ENCODE assay signal across 8 cellular contexts in genomic region chr11:73142128-73142377, GRCh38. TPM values are rescaled to one million over a fixed set of nuclear protein-coding genes. Genes with fewer than 3 reads are reported as not detected.
DNase-seq lines count a peak whose midpoint lies in the region; ATAC-seq and TF ChIP-seq lines count a peak whose summit lies in the region.

TSS of gene FCHSD2 (minus strand) at chr11:73142318. CDS start at chr11:73141877, 441 bp downstream.

- H3K9me3 ChIP-seq in HUES6 (ENCODE audit: control insufficient read depth, insufficient read depth, low read depth, low read length), result no peaks in the 10 kb centered on the region

- DNase-seq in AG10803 (ENCODE audit: low read depth), result no peak
- no peak for DNase-seq in cerebellum (ENCODE audit: low spot score)
- DNase-seq in memory B cell (ENCODE audit: low spot score in 2 of 2), result no peak
- DNase-seq in type B pancreatic cell (ENCODE audit: extremely low spot score, unreplicated experiment), result no peak
- no peak for DNase-seq in NCI-H1694 (lab: John Stamatoyannopoulos, UW)
- DNase-seq in globus pallidus (ENCODE audit: low spot score), result no peak
- DNase-seq in NCI-H2081 treated with DMSO at 0.1 percent for 48 hours (lab: John Stamatoyannopoulos, UW), result no peak

- H3K27me3 ChIP-seq in HUES6 (ENCODE audit: control insufficient read depth, insufficient read depth, low read length), result peaks cover 5% of the 10 kb centered on the region; the same call in 1 of the 2 replicates

- H3K27ac Mint-ChIP-seq in memory B cell (peak within 1 kb of the TSS; percentile 96), type B pancreatic cell (peak within 1 kb of the TSS; percentile 89)

- no peaks in the 10 kb centered on the region for H3K27me3 Mint-ChIP-seq in memory B cell
- H3K27me3 Mint-ChIP-seq in type B pancreatic cell, result no peaks in the 10 kb centered on the region

- H3K4me1 ChIP-seq in HUES6 (ENCODE audit: control insufficient read depth, insufficient read depth, low read length), result peaks cover 21% of the 10 kb centered on the region

- no peak for ATAC-seq in memory B cell (ENCODE audit: low read depth)

- TF ChIP-seq CTCF in AG10803 (conservative IDR thresholded peaks at IDR 0.05; ENCODE audit: low read length) (no peak), type B pancreatic cell (conservative IDR thresholded peaks at IDR 0.05) (no peak)

- peak within 1 kb of the TSS; percentile 93 for H3K27ac ChIP-seq in HUES6 (ENCODE audit: low read depth, low read length)

- peaks cover 37% of the 10 kb centered on the region for H3K4me1 Mint-ChIP-seq in memory B cell
- H3K4me1 Mint-ChIP-seq in type B pancreatic cell (ENCODE audit: unreplicated experiment), result peaks cover 30% of the 10 kb centered on the region

- H3K36me3 Mint-ChIP-seq in memory B cell (peaks cover 15% of the 10 kb centered on the region), type B pancreatic cell (peaks cover 11% of the 10 kb centered on the region)

- H3K36me3 ChIP-seq in HUES6 (ENCODE audit: control insufficient read depth, insufficient read depth, low read length), result no peaks in the 10 kb centered on the region

- H3K4me3 ChIP-seq in AG10803 (ENCODE audit: low read length) (peak within 1 kb of the TSS; percentile 87), HUES6 (ENCODE audit: low read depth, low read length) (peak within 1 kb of the TSS; percentile 96)

- H3K4me3 Mint-ChIP-seq in memory B cell (peak within 1 kb of the TSS; percentile 98), type B pancreatic cell (peak within 1 kb of the TSS; percentile 95)

- H3K9me3 Mint-ChIP-seq in memory B cell (no peaks in the 10 kb centered on the region), type B pancreatic cell (no peaks in the 10 kb centered on the region)

- H3K9ac ChIP-seq in HUES6 (ENCODE audit: low read length), result peak within 1 kb of the TSS; percentile 94

RNA-seq across cellular contexts. Expression of gene FCHSD2, which starts in this region (rescaled TPM):
- 37.3 TPM for total RNA-seq in cerebellum
- total RNA-seq in type B pancreatic cell (ENCODE audit: low replicate concordance), result 30.8 and 32.0 TPM in 2 replicates
